8 cellular contexts compared by ENCODE assay signal in the genomic region with DNA sequence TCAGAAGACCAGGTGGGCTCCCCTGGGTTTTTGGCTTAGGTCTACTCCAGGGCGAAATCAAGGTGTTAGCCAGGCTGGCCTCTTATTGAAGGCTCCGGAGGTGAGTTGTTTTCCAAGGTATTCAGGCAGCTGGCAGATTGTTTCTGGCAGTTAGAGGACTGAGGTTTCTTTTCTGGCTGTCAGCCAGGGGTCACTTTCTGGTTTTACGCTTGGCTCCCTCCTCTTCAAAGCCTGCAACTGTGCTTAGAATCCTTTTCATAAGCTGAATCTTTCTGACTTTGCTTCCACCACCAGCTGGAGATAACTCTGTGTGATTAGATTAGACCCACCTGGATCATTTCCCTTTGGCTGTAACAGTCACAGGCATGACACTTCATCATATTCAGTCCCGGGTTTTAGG. TPM values are rescaled to one million over a fixed set of nuclear protein-coding genes. Genes with fewer than 3 reads are reported as not detected.
DNase-seq lines count a peak whose midpoint lies in the region; ATAC-seq and TF ChIP-seq lines count a peak whose summit lies in the region.

No MANE protein-coding gene starts in this region.

- no peak for TF ChIP-seq CTCF in retinal pigment epithelial cell (conservative IDR thresholded peaks at IDR 0.05; ENCODE audit: low read depth, low read length)
- no peak for TF ChIP-seq CTCF in chondrocyte (IDR thresholded peaks at IDR 0.05)

- no peaks in the 10 kb centered on the region for H3K27me3 Mint-ChIP-seq in chondrocyte (ENCODE audit: low read depth)

- peak; percentile 53 for ATAC-seq in GM21576 (IDR thresholded peaks at IDR 0.05; ENCODE audit: unreplicated experiment)

- H3K36me3 Mint-ChIP-seq in chondrocyte (ENCODE audit: low read depth) = no peaks in the 10 kb centered on the region

- H3K27ac Mint-ChIP-seq in chondrocyte (ENCODE audit: unreplicated experiment) = no peak overlapping the region

- H3K4me3 ChIP-seq in retinal pigment epithelial cell (ENCODE audit: low read length) = no peak overlapping the region

- DNase-seq in NCI-H1930 (lab: John Stamatoyannopoulos, UW) = peak; percentile 72 to 79
- DNase-seq in astrocyte of the hippocampus (ENCODE audit: low read depth, low spot score) = peak; percentile 93
- peak; percentile 64 for DNase-seq in retinal pigment epithelial cell (ENCODE audit: low read depth)
- no peak for DNase-seq in activated effector memory CD4-positive, alpha-beta T cell treated with anti-CD3 and anti-CD28 coated beads, Interleukin-2, amount 50 U/mL, for 16 hours
- DNase-seq in AG08395 (ENCODE audit: low spot score) = no peak
- no peak for DNase-seq in hepatic stellate cell (ENCODE audit: low spot score)
- no peak for DNase-seq in chondrocyte (ENCODE audit: low spot score)

- H3K4me3 Mint-ChIP-seq in chondrocyte (ENCODE audit: unreplicated experiment) = no peak overlapping the region

- H3K9me3 Mint-ChIP-seq in chondrocyte (ENCODE audit: low read depth) = no peaks in the 10 kb centered on the region

- peaks cover 31% of the 10 kb centered on the region for H3K4me1 Mint-ChIP-seq in chondrocyte (ENCODE audit: low read depth)

RNA-seq across cellular contexts. Expression of a gene that starts 24.6 kb away (rescaled TPM):
- 14.3 to 18.1 TPM (median 15.6 TPM) in 3 replicates for total RNA-seq in chondrocyte

Comparison
In these comparisons a context has a peak if more than half of its experiments do, and no peak if none do; other contexts are left out.
1. DNase-seq: peak in NCI-H1930 (2 of 2), astrocyte of the hippocampus (single experiment) and retinal pigment epithelial cell (single experiment); none in activated effector memory CD4-positive, alpha-beta T cell treated with anti-CD3 and anti-CD28 coated beads, Interleukin-2, amount 50 U/mL, for 16 hours (single experiment), AG08395 (single experiment), hepatic stellate cell (single experiment) and chondrocyte (single experiment).